ENCODE assay signal across 8 cellular contexts in the genomic region with DNA sequence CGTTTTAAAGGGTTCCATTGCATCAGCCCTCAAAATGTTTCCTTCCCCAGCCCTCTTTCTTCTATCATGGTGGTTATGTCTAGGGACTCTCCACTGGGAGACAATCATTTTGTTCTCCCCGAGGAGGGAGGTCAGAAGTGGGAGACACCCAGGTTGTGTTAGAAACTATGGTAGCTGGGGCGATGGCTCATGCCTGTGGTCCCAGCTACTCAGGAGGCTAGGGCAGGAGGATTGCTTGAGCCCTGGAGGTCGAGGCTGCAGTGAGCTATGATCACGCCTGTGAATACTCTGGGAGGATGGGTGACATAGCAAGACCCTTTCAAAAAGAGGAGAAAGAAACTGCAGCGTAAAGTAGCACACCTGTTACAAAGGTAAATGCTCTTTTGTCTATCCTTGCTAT. TPM values are rescaled to one million over a fixed set of nuclear protein-coding genes. Genes with fewer than 3 reads are reported as not detected.
DNase-seq lines count a peak whose midpoint lies in the region; ATAC-seq and TF ChIP-seq lines count a peak whose summit lies in the region.

No MANE protein-coding gene starts in this region.

- peak overlapping the region; percentile 93 to 95 (median 93) for H3K27ac Mint-ChIP-seq in IgD-negative memory B cell
- H3K27ac Mint-ChIP-seq in dendritic cell treated with granulocyte-macrophage colony-stimulating factor and Interleukin-4, amounts not matched to agents 40 ng/mL and 50 ng/mL, for 4 days = peak overlapping the region; percentile 93
- H3K27ac Mint-ChIP-seq in naive thymus-derived CD4-positive, alpha-beta T cell = peak overlapping the region; percentile 82 to 94 (median 88)

- peak overlapping the region; percentile 86 for H3K27ac ChIP-seq in naive thymus-derived CD4-positive, alpha-beta T cell (ENCODE audit: low read depth, low read length)

- H3K9me3 Mint-ChIP-seq in IgD-negative memory B cell = no peaks in the 10 kb centered on the region
- H3K9me3 Mint-ChIP-seq in dendritic cell treated with granulocyte-macrophage colony-stimulating factor and Interleukin-4, amounts not matched to agents 40 ng/mL and 50 ng/mL, for 4 days = no peaks in the 10 kb centered on the region
- no peaks in the 10 kb centered on the region for H3K9me3 Mint-ChIP-seq in naive thymus-derived CD4-positive, alpha-beta T cell

- H3K4me1 Mint-ChIP-seq in IgD-negative memory B cell = peaks cover 4 to 11% (median 8%) of the 10 kb centered on the region in 3 donors
- H3K4me1 Mint-ChIP-seq in dendritic cell treated with granulocyte-macrophage colony-stimulating factor and Interleukin-4, amounts not matched to agents 40 ng/mL and 50 ng/mL, for 4 days (ENCODE audit: low read depth) = peaks cover 31% of the 10 kb centered on the region
- peaks cover 0 to 31% (median 11%) of the 10 kb centered on the region in 7 donors for H3K4me1 Mint-ChIP-seq in naive thymus-derived CD4-positive, alpha-beta T cell

- DNase-seq in GM06990 (ENCODE audit: extremely low read depth, insufficient read length) (no peak), SHP77 treated with DMSO at 0.1 percent for 48 hours (lab: John Stamatoyannopoulos, UW) (no peak), kidney glomerular epithelial cell (lab: John Stamatoyannopoulos, UW) (no peak), GDM1 (lab: John Stamatoyannopoulos, UW) (no peak)
- no peak for DNase-seq in naive thymus-derived CD4-positive, alpha-beta T cell

- intact Hi-C loops in dendritic cell treated with granulocyte-macrophage colony-stimulating factor and Interleukin-4, amounts not matched to agents 40 ng/mL and 50 ng/mL, for 4 days (cut with micrococcal nuclease) = loop anchor here (1.0 kb wide), 2 partner anchors 13 to 18 kb away; partner anchors contain the start of genes LRRC23 and SPSB2
- intact Hi-C loops in naive thymus-derived CD4-positive, alpha-beta T cell (cut with micrococcal nuclease) = loop anchor here (1.0 kb wide), 13 partner anchors 13 to 228 kb away; partner anchors contain the start of genes EMG1 (in 2 of the 2), ENO2 (in 2 of the 2), LPCAT3 (in 2 of the 2) and LRRC23 (in 2 of the 2)

- H3K4me3 ChIP-seq in GM06990 (replicated peaks; ENCODE audit: low read depth, low read length) = peak overlapping the region; percentile 55
- H3K4me3 ChIP-seq in naive thymus-derived CD4-positive, alpha-beta T cell (ENCODE audit: low read length) = peak overlapping the region; percentile 93

- H3K27me3 ChIP-seq in GM06990 (replicated peaks; ENCODE audit: control insufficient read depth, insufficient read depth, low read length) = no peaks in the 10 kb centered on the region
- H3K27me3 ChIP-seq in naive thymus-derived CD4-positive, alpha-beta T cell (ENCODE audit: control insufficient read depth in 2 of 2, insufficient read depth in 2 of 2, low read length in 2 of 2) = no peaks in the 10 kb centered on the region

- H3K36me3 Mint-ChIP-seq in IgD-negative memory B cell = peaks cover 3% of the 10 kb centered on the region
- no peaks in the 10 kb centered on the region for H3K36me3 Mint-ChIP-seq in dendritic cell treated with granulocyte-macrophage colony-stimulating factor and Interleukin-4, amounts not matched to agents 40 ng/mL and 50 ng/mL, for 4 days (ENCODE audit: low read depth)
- H3K36me3 Mint-ChIP-seq in naive thymus-derived CD4-positive, alpha-beta T cell = peaks cover 0 to 6% (median 0%) of the 10 kb centered on the region in 5 donors

- POLR2A ChIA-PET in naive thymus-derived CD4-positive, alpha-beta T cell (lab: Charles Lee) = interaction anchor here (0.6 to 4.0 kb wide), 19 partner anchors 8 to 270 kb away, joined by 3 to 70 read pairs (median 5); partner anchors contain the start of genes C12orf57, CDCA3, COPS7A and ENO2

- ATAC-seq in naive thymus-derived CD4-positive, alpha-beta T cell = no peak
- ATAC-seq in GM21515 (IDR thresholded peaks at IDR 0.05; ENCODE audit: unreplicated experiment) = no peak

- H3K4me1 ChIP-seq in naive thymus-derived CD4-positive, alpha-beta T cell (ENCODE audit: control insufficient read depth in 2 of 2, insufficient read depth in 2 of 2, low read length in 2 of 2) = peaks cover 6 to 10% of the 10 kb centered on the region in 2 donors

- no peaks in the 10 kb centered on the region for H3K36me3 ChIP-seq in GM06990 (ENCODE audit: control insufficient read depth, insufficient read depth, low read length)
- H3K36me3 ChIP-seq in naive thymus-derived CD4-positive, alpha-beta T cell (ENCODE audit: control insufficient read depth in 2 of 3, insufficient read depth in 3 of 3, low read length in 3 of 3) = no peaks in the 10 kb centered on the region

- no peaks in the 10 kb centered on the region for H3K9me3 ChIP-seq in naive thymus-derived CD4-positive, alpha-beta T cell (ENCODE audit: control insufficient read depth in 2 of 3, low read length in 3 of 3)

- no peak for TF ChIP-seq CTCF in GM06990 (IDR thresholded peaks at IDR 0.05; ENCODE audit: insufficient read depth, low read length, poor library complexity, severe bottlenecking)

- H3K27me3 Mint-ChIP-seq in IgD-negative memory B cell = no peaks in the 10 kb centered on the region
- H3K27me3 Mint-ChIP-seq in dendritic cell treated with granulocyte-macrophage colony-stimulating factor and Interleukin-4, amounts not matched to agents 40 ng/mL and 50 ng/mL, for 4 days = no peaks in the 10 kb centered on the region
- H3K27me3 Mint-ChIP-seq in naive thymus-derived CD4-positive, alpha-beta T cell = peaks cover 0 to under 1% (median 0%) of the 10 kb centered on the region in 5 donors

- H3K4me3 Mint-ChIP-seq in IgD-negative memory B cell = peak overlapping the region; percentile 82 to 95 (median 93)
- H3K4me3 Mint-ChIP-seq in dendritic cell treated with granulocyte-macrophage colony-stimulating factor and Interleukin-4, amounts not matched to agents 40 ng/mL and 50 ng/mL, for 4 days = peak overlapping the region; percentile 71
- H3K4me3 Mint-ChIP-seq in naive thymus-derived CD4-positive, alpha-beta T cell = peak overlapping the region; percentile 78 to 86 (median 84)

- CTCF ChIA-PET in naive thymus-derived CD4-positive, alpha-beta T cell (lab: Charles Lee) = interaction anchor here (0.6 to 2.0 kb wide), 18 partner anchors 11 to 508 kb away, joined by 3 to 21 read pairs (median 3); partner anchors contain the start of genes CDCA3, LPCAT3, LTBR and SPSB2

RNA-seq across cellular contexts. Expression of gene LRRC23, which starts 13.0 kb away (rescaled TPM):
- polyA plus RNA-seq in IgD-negative memory B cell = 4.9 TPM
- total RNA-seq in naive thymus-derived CD4-positive, alpha-beta T cell = 10 to 100 TPM in 1 of 5 experiments, 1 to 10 TPM in 4; 6.6 to 12.1 (median 7.3) TPM
- polyA plus RNA-seq in naive thymus-derived CD4-positive, alpha-beta T cell = 1 to 10 TPM; 4.5 to 5.4 TPM

RNA-seq across cellular contexts. Expression of gene SPSB2, which starts 18.5 kb away (rescaled TPM):
- polyA plus RNA-seq in IgD-negative memory B cell = 10.6 TPM
- 10 to 100 TPM in 3 of 5 experiments, 1 to 10 TPM in 2; 5.1 to 20.2 (median 11.2) TPM for total RNA-seq in naive thymus-derived CD4-positive, alpha-beta T cell
- polyA plus RNA-seq in naive thymus-derived CD4-positive, alpha-beta T cell = 10 to 100 TPM; 10.8 to 14.5 TPM

RNA-seq across cellular contexts. Expression of gene ENO2, which starts 22.7 kb away (rescaled TPM):
- polyA plus RNA-seq in IgD-negative memory B cell = 21.7 TPM
- total RNA-seq in naive thymus-derived CD4-positive, alpha-beta T cell = 100 to 1,000 TPM in 3 of 5 experiments, 10 to 100 TPM in 2; 65.3 to 193 (median 178) TPM
- polyA plus RNA-seq in naive thymus-derived CD4-positive, alpha-beta T cell = 10 to 100 TPM; 22.5 to 31.0 TPM

RNA-seq across cellular contexts. Expression of gene TPI1, which starts 24.3 kb away (rescaled TPM):
- polyA plus RNA-seq in IgD-negative memory B cell = 490 TPM
- 1,000 to 10,000 TPM in 1 of 5 experiments, 100 to 1,000 TPM in 3, 10 to 100 TPM in 1; 89.7 to 1,293 (median 134) TPM for total RNA-seq in naive thymus-derived CD4-positive, alpha-beta T cell
- polyA plus RNA-seq in naive thymus-derived CD4-positive, alpha-beta T cell = 100 to 1,000 TPM; 330 to 435 TPM

RNA-seq across cellular contexts. Expression of gene ATN1, which starts 36.1 kb away (rescaled TPM):
- 1.4 TPM for polyA plus RNA-seq in IgD-negative memory B cell
- total RNA-seq in naive thymus-derived CD4-positive, alpha-beta T cell = 10 to 100 TPM; 29.5 to 42.2 (median 34.4) TPM
- 1 to 10 TPM in 1 of 2 donors, under 1 TPM in 1; 0.95 to 2.0 TPM for polyA plus RNA-seq in naive thymus-derived CD4-positive, alpha-beta T cell
